ENCODE assay signal across 27 cellular contexts in genomic region chrX:29641461-29641860, GRCh38.
"Had no signal": no experiment of that assay in that cellular context is flagged by ENCODE, and none has a peak within 500 bp of the region (broad histone marks: within the 10 kb centered on the region; RNA-seq: fewer than 3 reads in every experiment).

No MANE protein-coding gene starts in this region.

- H3K27ac ChIP-seq: adrenal gland, body of pancreas, colonic mucosa had no signal

- H3K4me1 ChIP-seq: adrenal gland, body of pancreas, colonic mucosa had no signal

- ATAC-seq: activated CD4-positive, alpha-beta T cell treated with anti-CD3 and anti-CD28 coated beads for 36 hours; activated CD8-positive, alpha-beta memory T cell treated with anti-CD3 and anti-CD28 coated beads, Interleukin-2, amount 10 ng/mL, durations not matched to agents 7 days and 5 days; activated CD8-positive, alpha-beta T cell treated with anti-CD3 and anti-CD28 coated beads, Interleukin-2, amount 10 ng/mL, durations not matched to agents 7 days and 5 days; activated naive CD8-positive, alpha-beta T cell treated with anti-CD3 and anti-CD28 coated beads, Interleukin-2, amount 50 U/mL, for 24 hours; body of pancreas; esophagus mucosa; T-helper 17 cell had no signal

- H3K4me3 ChIP-seq: adrenal gland, body of pancreas, colonic mucosa had no signal

- H3K36me3 ChIP-seq: adrenal gland, colonic mucosa had no signal

- H3K9me3 ChIP-seq: adrenal gland, body of pancreas, colonic mucosa had no signal

- H3K27me3 ChIP-seq: body of pancreas, colonic mucosa had no signal

- DNase-seq: activated CD4-positive, alpha-beta memory T cell treated with anti-CD3 and anti-CD28 coated beads for 36 hours; activated CD4-positive, alpha-beta T cell treated with anti-CD3 and anti-CD28 coated beads for 36 hours; activated CD4-positive, alpha-beta T cell treated with anti-CD3 and anti-CD28 coated beads, Interleukin-2, amount 10 ng/mL, durations not matched to agents 24 days and 14 days; activated CD4-positive, CD25-positive, alpha-beta regulatory T cell; activated CD4-positive, CD25-positive, alpha-beta regulatory T cell treated with anti-CD3 and anti-CD28 coated beads, Interleukin-2, amount 50 U/mL, for 72 hours; activated CD8-positive, alpha-beta memory T cell treated with anti-CD3 and anti-CD28 coated beads, Interleukin-2, amount 10 ng/mL, durations not matched to agents 7 days and 5 days; activated CD8-positive, alpha-beta memory T cell treated with anti-CD3 and anti-CD28 coated beads, Interleukin-2, amount 50 U/mL, for 4 hours; activated CD8-positive, alpha-beta T cell treated with anti-CD3 and anti-CD28 coated beads, Interleukin-2, amount 10 ng/mL, durations not matched to agents 7 days and 5 days; activated effector memory CD4-positive, alpha-beta T cell treated with anti-CD3 and anti-CD28 coated beads, Interleukin-2, amount 50 U/mL, for 16 hours; activated naive CD4-positive, alpha-beta T cell treated with anti-CD3 and anti-CD28 coated beads for 36 hours; activated naive CD8-positive, alpha-beta T cell treated with anti-CD3 and anti-CD28 coated beads for 36 hours; activated naive CD8-positive, alpha-beta T cell treated with anti-CD3 and anti-CD28 coated beads, Interleukin-2, amount 50 U/mL, for 24 hours; activated T-cell treated with anti-CD3 and anti-CD28 coated beads, Interleukin-2, amount 50 U/mL, for 1 hour; activated T-cell treated with anti-CD3 and anti-CD28 coated beads, Interleukin-2, amount 50 U/mL, for 48 hours; adrenal gland; amygdala; aorta; body of pancreas; caudate nucleus; colonic mucosa; effector memory CD4-positive, alpha-beta T cell; endodermal cell; foreskin fibroblast; head of caudate nucleus; T-helper 17 cell; T1000 had no signal
